Comparison of ENCODE assay signal across 23 cellular contexts in the genomic region with DNA sequence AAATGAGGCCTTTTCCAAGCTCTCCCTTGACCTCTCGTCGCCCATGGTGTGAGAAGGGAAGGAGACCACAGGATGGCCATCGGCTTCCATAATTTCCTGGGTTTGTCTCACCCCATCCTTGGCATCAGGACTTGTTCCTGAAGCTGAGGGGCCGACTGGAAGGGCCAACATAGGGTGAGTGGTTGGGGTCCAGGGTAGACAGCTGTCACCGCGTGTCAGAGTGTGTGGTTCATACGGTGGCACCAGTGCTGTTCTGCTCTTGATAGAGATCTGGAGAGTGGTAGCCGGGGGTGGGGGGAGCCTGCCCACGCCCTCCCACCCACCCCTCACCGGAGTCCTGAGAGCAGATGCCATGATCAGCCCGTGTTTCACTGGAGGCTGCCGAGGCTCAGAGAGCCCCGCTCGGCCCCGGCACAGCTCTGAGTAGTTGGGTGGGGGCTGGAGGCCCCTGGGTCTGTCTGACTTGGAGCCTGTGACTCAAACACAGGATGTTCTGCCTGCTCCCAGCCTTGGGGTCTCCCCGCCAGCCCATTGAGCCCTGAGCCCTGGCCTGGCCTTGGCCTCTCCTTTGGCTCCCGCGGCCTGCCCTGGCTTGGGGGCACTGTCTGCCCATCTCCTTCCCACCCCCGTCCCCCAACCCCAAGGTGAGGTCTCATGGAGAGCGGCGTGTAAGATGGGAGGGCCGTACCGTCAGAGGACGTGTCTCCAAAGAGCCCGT.
"Had no signal": no experiment of that assay in that cellular context is flagged by ENCODE, and none has a peak within 500 bp of the region (broad histone marks: within the 10 kb centered on the region; RNA-seq: fewer than 3 reads in every experiment).

No MANE protein-coding gene starts in this region.

- H3K27ac ChIP-seq: breast epithelium, colonic mucosa, epithelial cell of prostate, esophagus squamous epithelium, parathyroid adenoma, tibial nerve had no signal

- H3K79me2 ChIP-seq: parathyroid adenoma had no signal

- H3K27ac Mint-ChIP-seq: activated CD4-positive, alpha-beta T cell treated with anti-CD3 and anti-CD28 coated beads, Interleukin-2, amount 10 ng/mL, durations not matched to agents 7 days and 5 days; activated T-helper 17 cell treated with anti-CD3 and anti-CD28 coated beads, Interleukin-2, amount 50 U/mL, for 72 hours; WTC11 had no signal

- H3K4me1 ChIP-seq: breast epithelium, colonic mucosa, parathyroid adenoma had no signal

- H2AFZ ChIP-seq: parathyroid adenoma had no signal

- H3K36me3 ChIP-seq: breast epithelium, colonic mucosa, esophagus squamous epithelium, tibial nerve had no signal

- H3K4me3 Mint-ChIP-seq: activated CD4-positive, alpha-beta T cell treated with anti-CD3 and anti-CD28 coated beads, Interleukin-2, amount 10 ng/mL, durations not matched to agents 7 days and 5 days; activated CD8-positive, alpha-beta T cell treated with anti-CD3 and anti-CD28 coated beads for 36 hours; activated T-cell treated with anti-CD3 and anti-CD28 coated beads, Interleukin-2, amount 50 U/mL, for 4 hours; activated T-helper 17 cell treated with anti-CD3 and anti-CD28 coated beads, Interleukin-2, amount 50 U/mL, for 72 hours; central memory CD8-positive, alpha-beta T cell; WTC11 had no signal

- H3K4me3 ChIP-seq: breast epithelium, colonic mucosa, esophagus squamous epithelium, tibial nerve had no signal

- H3K9ac ChIP-seq: parathyroid adenoma had no signal

- H3K27me3 Mint-ChIP-seq: activated CD4-positive, alpha-beta T cell treated with anti-CD3 and anti-CD28 coated beads, Interleukin-2, amount 10 ng/mL, durations not matched to agents 7 days and 5 days; activated CD8-positive, alpha-beta T cell treated with anti-CD3 and anti-CD28 coated beads for 36 hours; activated T-helper 17 cell treated with anti-CD3 and anti-CD28 coated beads, Interleukin-2, amount 50 U/mL, for 72 hours; central memory CD8-positive, alpha-beta T cell had no signal

- DNase-seq: activated CD4-positive, alpha-beta T cell treated with anti-CD3 and anti-CD28 coated beads for 1 hour; activated CD4-positive, alpha-beta T cell treated with anti-CD3 and anti-CD28 coated beads, Interleukin-2, amount 10 ng/mL, durations not matched to agents 7 days and 5 days; activated CD8-positive, alpha-beta T cell treated with anti-CD3 and anti-CD28 coated beads for 36 hours; activated gamma-delta T cell treated with Interleukin-2 at 50 U/mL for 16 hours; activated naive CD4-positive, alpha-beta T cell treated with anti-CD3 and anti-CD28 coated beads, Interleukin-2, amount 50 U/mL, for 16 hours; activated T-cell treated with anti-CD3 and anti-CD28 coated beads, Interleukin-2, amount 50 U/mL, for 4 hours; colonic mucosa; effector CD8-positive, alpha-beta T cell; esophagus squamous epithelium; foreskin melanocyte; mesendoderm; nucleus accumbens; stimulated activated CD4-positive, alpha-beta T cell treated with anti-CD3 and anti-CD28 coated beads, Interleukin-2, amount 100 ng/mL, for 48 hours; stimulated activated naive CD4-positive, alpha-beta T cell treated with Interleukin-2 at 50 U/mL for 16 hours; T-helper 2 cell had no signal

- H3K9me3 ChIP-seq: breast epithelium, colonic mucosa, esophagus squamous epithelium had no signal

- H3K9me3 Mint-ChIP-seq: WTC11 had no signal

- H3K27me3 ChIP-seq: breast epithelium, colonic mucosa, tibial nerve had no signal

- ATAC-seq: activated CD8-positive, alpha-beta T cell treated with anti-CD3 and anti-CD28 coated beads for 36 hours; activated T-cell treated with anti-CD3 and anti-CD28 coated beads, Interleukin-2, amount 50 U/mL, for 4 hours; activated T-helper 17 cell treated with anti-CD3 and anti-CD28 coated beads, Interleukin-2, amount 50 U/mL, for 72 hours; right cardiac atrium; WTC11 had no signal
